ENCODE assay signal across 8 cellular contexts in the genomic region with DNA sequence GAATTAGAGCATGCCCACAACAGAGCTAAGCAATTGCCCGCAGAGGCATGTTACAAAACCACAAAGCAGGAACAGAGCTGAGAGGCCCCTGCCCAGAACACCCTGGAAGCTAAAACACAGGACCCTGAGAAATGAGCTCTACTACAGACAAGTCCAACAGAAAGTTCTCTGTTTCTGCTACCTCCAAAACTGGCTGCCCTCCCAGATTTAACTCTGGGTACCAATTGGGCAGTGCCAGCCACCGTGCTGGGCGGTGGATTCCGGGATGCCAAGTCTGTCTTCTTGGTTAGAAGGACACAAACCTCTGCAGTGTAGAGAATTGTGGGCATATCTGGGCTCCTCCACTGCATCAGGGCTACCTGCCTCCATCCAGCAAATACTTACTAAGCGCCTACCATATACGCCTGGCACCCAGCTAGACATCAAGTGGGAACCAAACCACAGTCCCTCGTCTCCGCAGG. TPM values are rescaled to one million over a fixed set of nuclear protein-coding genes. Genes with fewer than 3 reads are reported as not detected.
DNase-seq lines count a peak whose midpoint lies in the region; ATAC-seq and TF ChIP-seq lines count a peak whose summit lies in the region.

No MANE protein-coding gene starts in this region.

- H3K4me1 Mint-ChIP-seq in activated naive CD4-positive, alpha-beta T cell treated with anti-CD3 and anti-CD28 coated beads for 36 hours (ENCODE audit: low read depth), result peaks cover 4% of the 10 kb centered on the region

- peak overlapping the region; percentile 73 for H3K4me3 Mint-ChIP-seq in activated naive CD4-positive, alpha-beta T cell treated with anti-CD3 and anti-CD28 coated beads for 36 hours

- no peaks in the 10 kb centered on the region for H3K36me3 Mint-ChIP-seq in activated naive CD4-positive, alpha-beta T cell treated with anti-CD3 and anti-CD28 coated beads for 36 hours (ENCODE audit: low read depth)
- H3K36me3 Mint-ChIP-seq in activated naive CD4-positive, alpha-beta T cell treated with anti-CD3 and anti-CD28 coated beads, Interleukin-2, amount 50 U/mL, for 72 hours, result no peaks in the 10 kb centered on the region

- no peak for TF ChIP-seq CTCF in stomach (IDR thresholded peaks at IDR 0.05)

- H3K4me1 ChIP-seq in iPS-18a (ENCODE audit: control insufficient read depth, low read depth, low read length) (peaks cover 10% of the 10 kb centered on the region), stomach (peaks cover 23 to 59% (median 42%) of the 10 kb centered on the region in 4 donors)

- TF ChIP-seq EP300 in stomach (IDR thresholded peaks at IDR 0.05), result no peak

- intact Hi-C loops in activated naive CD4-positive, alpha-beta T cell treated with anti-CD3 and anti-CD28 coated beads for 36 hours (cut with micrococcal nuclease), result loop anchor here (1.0 to 5.0 kb wide), 3 partner anchors 44 to 143 kb away; a partner anchor contains a TSS
- intact Hi-C loops in stomach (cut with DNase I; ENCODE audit: low total_unique reads), result no loop called here

- H3K27ac Mint-ChIP-seq in activated naive CD4-positive, alpha-beta T cell treated with anti-CD3 and anti-CD28 coated beads for 36 hours, result no peak overlapping the region
- no peak overlapping the region for H3K27ac Mint-ChIP-seq in activated naive CD4-positive, alpha-beta T cell treated with anti-CD3 and anti-CD28 coated beads, Interleukin-2, amount 50 U/mL, for 72 hours

- WGBS in stomach, 5 donors, result 17 to 40% (median 20%) methylated on average over 8 of the region's 8 CpGs

- peak overlapping the region; percentile 84 for H3K4me3 ChIP-seq in iPS-18a (ENCODE audit: low read length)
- peak overlapping the region; percentile 66 to 79 (median 74) for H3K4me3 ChIP-seq in stomach

- H3K36me3 ChIP-seq in iPS-18a (ENCODE audit: control insufficient read depth, low read depth, low read length), result no peaks in the 10 kb centered on the region
- H3K36me3 ChIP-seq in stomach, result no peaks in the 10 kb centered on the region

- H3K27ac ChIP-seq in iPS-18a (ENCODE audit: low read length) (no peak overlapping the region), stomach (peak overlapping the region; percentile 77 to 99 (median 92))

- CTCF ChIA-PET in activated naive CD4-positive, alpha-beta T cell treated with anti-CD3 and anti-CD28 coated beads for 36 hours (lab: Charles Lee), result interaction anchor here (0.6 to 2.0 kb wide), 5 partner anchors 33 to 1206 kb away, joined by 3 to 8 read pairs (median 3); no protein-coding TSS in a partner anchor

- no peak for ATAC-seq in activated naive CD4-positive, alpha-beta T cell treated with anti-CD3 and anti-CD28 coated beads, Interleukin-2, amount 50 U/mL, for 72 hours
- ATAC-seq in GM21529 (IDR thresholded peaks at IDR 0.05; ENCODE audit: unreplicated experiment) (no peak), GM18511 (IDR thresholded peaks at IDR 0.05; ENCODE audit: unreplicated experiment) (no peak)

- H3K27me3 Mint-ChIP-seq in activated naive CD4-positive, alpha-beta T cell treated with anti-CD3 and anti-CD28 coated beads for 36 hours (ENCODE audit: low read depth), result peaks cover 6% of the 10 kb centered on the region

- H3K9me3 ChIP-seq in iPS-18a (ENCODE audit: control insufficient read depth, low read depth, low read length) (no peaks in the 10 kb centered on the region), stomach (no peaks in the 10 kb centered on the region)

- no peak for DNase-seq in activated naive CD4-positive, alpha-beta T cell treated with anti-CD3 and anti-CD28 coated beads for 36 hours
- no peak for DNase-seq in activated naive CD4-positive, alpha-beta T cell treated with anti-CD3 and anti-CD28 coated beads, Interleukin-2, amount 50 U/mL, for 72 hours (ENCODE audit: low spot score in 2 of 2)
- DNase-seq in activated T-cell treated with anti-CD3 and anti-CD28 coated beads, Interleukin-2, amount 50 U/mL, for 48 hours, result peak; percentile 19 to 22
- DNase-seq in stomach, result no peak
- no peak for DNase-seq in NCI-H2196 (lab: John Stamatoyannopoulos, UW; ENCODE audit: unreplicated experiment)

- H3K27me3 ChIP-seq in iPS-18a (ENCODE audit: control insufficient read depth, insufficient read depth, low read length) (peaks cover 20% of the 10 kb centered on the region), stomach (no peaks in the 10 kb centered on the region)

- H3K9me3 Mint-ChIP-seq in activated naive CD4-positive, alpha-beta T cell treated with anti-CD3 and anti-CD28 coated beads for 36 hours, result no peaks in the 10 kb centered on the region
- H3K9me3 Mint-ChIP-seq in activated naive CD4-positive, alpha-beta T cell treated with anti-CD3 and anti-CD28 coated beads, Interleukin-2, amount 50 U/mL, for 72 hours, result no peaks in the 10 kb centered on the region

- TF ChIP-seq POLR2A in stomach (IDR thresholded peaks at IDR 0.05), result no peak

- H3K9ac ChIP-seq in iPS-18a (ENCODE audit: low read length), result peak overlapping the region; percentile 57

RNA-seq across cellular contexts. Expression of a gene that starts 1.0 kb away (rescaled TPM):
- 1 to 10 TPM; 4.6 to 4.7 TPM for total RNA-seq in activated naive CD4-positive, alpha-beta T cell treated with anti-CD3 and anti-CD28 coated beads for 36 hours
- total RNA-seq in activated naive CD4-positive, alpha-beta T cell treated with anti-CD3 and anti-CD28 coated beads, Interleukin-2, amount 50 U/mL, for 72 hours, result 1 to 10 TPM; 2.4 to 3.3 TPM
- 100 to 1,000 TPM in 3 of 5 donors, 10 to 100 TPM in 2; 10.5 to 244 (median 127) TPM for total RNA-seq in stomach
- 10 to 100 TPM; 15.1 to 38.2 (median 24.1) TPM for polyA plus RNA-seq in stomach

RNA-seq across cellular contexts. Expression of a gene that starts 55.9 kb away (rescaled TPM):
- 10 to 100 TPM; 30.8 to 31.0 TPM for total RNA-seq in activated naive CD4-positive, alpha-beta T cell treated with anti-CD3 and anti-CD28 coated beads for 36 hours
- total RNA-seq in activated naive CD4-positive, alpha-beta T cell treated with anti-CD3 and anti-CD28 coated beads, Interleukin-2, amount 50 U/mL, for 72 hours, result 10 to 100 TPM; 51.6 to 61.4 TPM
- total RNA-seq in stomach, result 100 to 1,000 TPM in 4 of 5 donors, 10 to 100 TPM in 1; 53.1 to 264 (median 211) TPM
- 10 to 100 TPM; 34.5 to 67.4 (median 51.6) TPM for polyA plus RNA-seq in stomach

Comparison
In these comparisons a context has a peak if more than half of its experiments do, and no peak if none do; other contexts are left out.
1. DNase-seq: peak in activated T-cell treated with anti-CD3 and anti-CD28 coated beads, Interleukin-2, amount 50 U/mL, for 48 hours (2 of 2); none in activated naive CD4-positive, alpha-beta T cell treated with anti-CD3 and anti-CD28 coated beads for 36 hours (single experiment), activated naive CD4-positive, alpha-beta T cell treated with anti-CD3 and anti-CD28 coated beads, Interleukin-2, amount 50 U/mL, for 72 hours (0 of 2), stomach (single experiment) and NCI-H2196 (single experiment).